1 cellular context compared by ENCODE assay signal in the genomic region with DNA sequence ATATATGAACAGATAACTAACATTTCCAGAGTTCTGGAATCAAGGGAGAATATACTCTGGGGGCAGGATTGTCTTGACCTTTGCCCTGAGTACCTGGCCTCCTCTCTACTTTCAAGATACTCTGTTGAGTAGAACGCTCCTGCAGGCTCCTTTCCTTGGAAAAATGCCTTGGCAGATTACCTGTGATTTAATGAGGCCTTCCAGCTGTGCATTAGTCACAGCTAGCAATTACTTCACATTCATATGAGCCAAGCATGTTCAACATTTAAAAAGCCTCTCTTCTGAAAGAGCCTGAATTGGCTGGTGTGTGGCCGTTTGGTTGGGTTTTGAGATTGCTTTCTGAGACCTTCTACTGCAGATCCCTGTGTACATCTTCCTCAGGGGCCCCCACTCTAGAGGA.
TF ChIP-seq lines count a peak whose summit lies in the region.

No MANE protein-coding gene starts in this region.

TF ChIP-seq in HEK293, 187 proteins besides CTCF, POLR2A, EP300 and RAD21 (continued from another document):
- TF ChIP-seq ZNF280D (tag by site-specific recombination; IDR thresholded peaks at IDR 0.05): no peak
- no peak for TF ChIP-seq ZNF223 (tag by site-specific recombination; IDR thresholded peaks at IDR 0.05)
- TF ChIP-seq ZNF664 (tag by site-specific recombination; IDR thresholded peaks at IDR 0.05): no peak
- TF ChIP-seq, protein P1, sequence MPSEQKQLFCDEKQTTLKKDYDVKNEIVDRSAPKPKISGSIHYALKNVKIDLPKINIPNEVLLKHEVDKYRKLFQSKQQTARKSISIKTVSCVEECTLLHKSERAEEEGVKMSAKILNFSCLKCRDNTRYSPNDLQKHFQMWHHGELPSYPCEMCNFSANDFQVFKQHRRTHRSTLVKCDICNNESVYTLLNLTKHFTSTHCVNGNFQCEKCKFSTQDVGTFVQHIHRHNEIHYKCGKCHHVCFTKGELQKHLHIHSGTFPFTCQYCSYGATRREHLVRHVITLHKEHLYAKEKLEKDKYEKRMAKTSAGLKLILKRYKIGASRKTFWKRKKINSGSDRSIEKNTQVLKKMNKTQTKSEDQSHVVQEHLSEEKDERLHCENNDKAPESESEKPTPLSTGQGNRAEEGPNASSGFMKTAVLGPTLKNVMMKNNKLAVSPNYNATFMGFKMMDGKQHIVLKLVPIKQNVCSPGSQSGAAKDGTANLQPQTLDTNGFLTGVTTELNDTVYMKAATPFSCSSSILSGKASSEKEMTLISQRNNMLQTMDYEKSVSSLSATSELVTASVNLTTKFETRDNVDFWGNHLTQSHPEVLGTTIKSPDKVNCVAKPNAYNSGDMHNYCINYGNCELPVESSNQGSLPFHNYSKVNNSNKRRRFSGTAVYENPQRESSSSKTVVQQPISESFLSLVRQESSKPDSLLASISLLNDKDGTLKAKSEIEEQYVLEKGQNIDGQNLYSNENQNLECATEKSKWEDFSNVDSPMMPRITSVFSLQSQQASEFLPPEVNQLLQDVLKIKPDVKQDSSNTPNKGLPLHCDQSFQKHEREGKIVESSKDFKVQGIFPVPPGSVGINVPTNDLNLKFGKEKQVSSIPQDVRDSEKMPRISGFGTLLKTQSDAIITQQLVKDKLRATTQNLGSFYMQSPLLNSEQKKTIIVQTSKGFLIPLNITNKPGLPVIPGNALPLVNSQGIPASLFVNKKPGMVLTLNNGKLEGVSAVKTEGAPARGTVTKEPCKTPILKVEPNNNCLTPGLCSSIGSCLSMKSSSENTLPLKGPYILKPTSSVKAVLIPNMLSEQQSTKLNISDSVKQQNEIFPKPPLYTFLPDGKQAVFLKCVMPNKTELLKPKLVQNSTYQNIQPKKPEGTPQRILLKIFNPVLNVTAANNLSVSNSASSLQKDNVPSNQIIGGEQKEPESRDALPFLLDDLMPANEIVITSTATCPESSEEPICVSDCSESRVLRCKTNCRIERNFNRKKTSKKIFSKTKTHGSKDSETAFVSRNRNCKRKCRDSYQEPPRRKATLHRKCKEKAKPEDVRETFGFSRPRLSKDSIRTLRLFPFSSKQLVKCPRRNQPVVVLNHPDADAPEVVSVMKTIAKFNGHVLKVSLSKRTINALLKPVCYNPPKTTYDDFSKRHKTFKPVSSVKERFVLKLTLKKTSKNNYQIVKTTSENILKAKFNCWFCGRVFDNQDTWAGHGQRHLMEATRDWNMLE (tag by site-specific recombination; conservative IDR thresholded peaks at IDR 0.05; ENCODE audit: low read depth): no peak
- TF ChIP-seq, protein P2, sequence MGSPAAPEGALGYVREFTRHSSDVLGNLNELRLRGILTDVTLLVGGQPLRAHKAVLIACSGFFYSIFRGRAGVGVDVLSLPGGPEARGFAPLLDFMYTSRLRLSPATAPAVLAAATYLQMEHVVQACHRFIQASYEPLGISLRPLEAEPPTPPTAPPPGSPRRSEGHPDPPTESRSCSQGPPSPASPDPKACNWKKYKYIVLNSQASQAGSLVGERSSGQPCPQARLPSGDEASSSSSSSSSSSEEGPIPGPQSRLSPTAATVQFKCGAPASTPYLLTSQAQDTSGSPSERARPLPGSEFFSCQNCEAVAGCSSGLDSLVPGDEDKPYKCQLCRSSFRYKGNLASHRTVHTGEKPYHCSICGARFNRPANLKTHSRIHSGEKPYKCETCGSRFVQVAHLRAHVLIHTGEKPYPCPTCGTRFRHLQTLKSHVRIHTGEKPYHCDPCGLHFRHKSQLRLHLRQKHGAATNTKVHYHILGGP (tag by site-specific recombination; IDR thresholded peaks at IDR 0.05): no peak
- TF ChIP-seq ZNF423 (tag by site-specific recombination; IDR thresholded peaks at IDR 0.05): no peak
- no peak for TF ChIP-seq GLI2 (tag by site-specific recombination; IDR thresholded peaks at IDR 0.05; ENCODE audit: borderline replicate concordance, low read depth)
- TF ChIP-seq, protein P3, sequence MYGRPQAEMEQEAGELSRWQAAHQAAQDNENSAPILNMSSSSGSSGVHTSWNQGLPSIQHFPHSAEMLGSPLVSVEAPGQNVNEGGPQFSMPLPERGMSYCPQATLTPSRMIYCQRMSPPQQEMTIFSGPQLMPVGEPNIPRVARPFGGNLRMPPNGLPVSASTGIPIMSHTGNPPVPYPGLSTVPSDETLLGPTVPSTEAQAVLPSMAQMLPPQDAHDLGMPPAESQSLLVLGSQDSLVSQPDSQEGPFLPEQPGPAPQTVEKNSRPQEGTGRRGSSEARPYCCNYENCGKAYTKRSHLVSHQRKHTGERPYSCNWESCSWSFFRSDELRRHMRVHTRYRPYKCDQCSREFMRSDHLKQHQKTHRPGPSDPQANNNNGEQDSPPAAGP (tag by site-specific recombination; IDR thresholded peaks at IDR 0.05): no peak
- no peak for TF ChIP-seq ZNF785 (tag by site-specific recombination; IDR thresholded peaks at IDR 0.05)
- no peak for TF ChIP-seq ZNF530 (tag by site-specific recombination; IDR thresholded peaks at IDR 0.05; ENCODE audit: low read depth)
- no peak for TF ChIP-seq ZNF114 (tag by site-specific recombination; IDR thresholded peaks at IDR 0.05)
- TF ChIP-seq ZNF366 (tag by site-specific recombination; conservative IDR thresholded peaks at IDR 0.05): no peak
- TF ChIP-seq, protein P4, sequence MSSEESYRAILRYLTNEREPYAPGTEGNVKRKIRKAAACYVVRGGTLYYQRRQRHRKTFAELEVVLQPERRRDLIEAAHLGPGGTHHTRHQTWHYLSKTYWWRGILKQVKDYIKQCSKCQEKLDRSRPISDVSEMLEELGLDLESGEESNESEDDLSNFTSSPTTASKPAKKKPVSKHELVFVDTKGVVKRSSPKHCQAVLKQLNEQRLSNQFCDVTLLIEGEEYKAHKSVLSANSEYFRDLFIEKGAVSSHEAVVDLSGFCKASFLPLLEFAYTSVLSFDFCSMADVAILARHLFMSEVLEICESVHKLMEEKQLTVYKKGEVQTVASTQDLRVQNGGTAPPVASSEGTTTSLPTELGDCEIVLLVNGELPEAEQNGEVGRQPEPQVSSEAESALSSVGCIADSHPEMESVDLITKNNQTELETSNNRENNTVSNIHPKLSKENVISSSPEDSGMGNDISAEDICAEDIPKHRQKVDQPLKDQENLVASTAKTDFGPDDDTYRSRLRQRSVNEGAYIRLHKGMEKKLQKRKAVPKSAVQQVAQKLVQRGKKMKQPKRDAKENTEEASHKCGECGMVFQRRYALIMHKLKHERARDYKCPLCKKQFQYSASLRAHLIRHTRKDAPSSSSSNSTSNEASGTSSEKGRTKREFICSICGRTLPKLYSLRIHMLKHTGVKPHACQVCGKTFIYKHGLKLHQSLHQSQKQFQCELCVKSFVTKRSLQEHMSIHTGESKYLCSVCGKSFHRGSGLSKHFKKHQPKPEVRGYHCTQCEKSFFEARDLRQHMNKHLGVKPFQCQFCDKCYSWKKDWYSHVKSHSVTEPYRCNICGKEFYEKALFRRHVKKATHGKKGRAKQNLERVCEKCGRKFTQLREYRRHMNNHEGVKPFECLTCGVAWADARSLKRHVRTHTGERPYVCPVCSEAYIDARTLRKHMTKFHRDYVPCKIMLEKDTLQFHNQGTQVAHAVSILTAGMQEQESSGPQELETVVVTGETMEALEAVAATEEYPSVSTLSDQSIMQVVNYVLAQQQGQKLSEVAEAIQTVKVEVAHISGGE (tag by site-specific recombination; conservative IDR thresholded peaks at IDR 0.05; ENCODE audit: low read depth): no peak
- no peak for TF ChIP-seq ZBTB7A (tag by site-specific recombination; IDR thresholded peaks at IDR 0.05; ENCODE audit: low read depth)
- no peak for TF ChIP-seq ZNF747 (tag by site-specific recombination; IDR thresholded peaks at IDR 0.05)
- TF ChIP-seq ZNF561 (tag by site-specific recombination; IDR thresholded peaks at IDR 0.05; ENCODE audit: borderline replicate concordance): 0 out of 2 replicates have a peak, but pooled peaks have one; percentile 25
- no peak for TF ChIP-seq OSR2 (tag by site-specific recombination; IDR thresholded peaks at IDR 0.05)
- TF ChIP-seq, protein P5, sequence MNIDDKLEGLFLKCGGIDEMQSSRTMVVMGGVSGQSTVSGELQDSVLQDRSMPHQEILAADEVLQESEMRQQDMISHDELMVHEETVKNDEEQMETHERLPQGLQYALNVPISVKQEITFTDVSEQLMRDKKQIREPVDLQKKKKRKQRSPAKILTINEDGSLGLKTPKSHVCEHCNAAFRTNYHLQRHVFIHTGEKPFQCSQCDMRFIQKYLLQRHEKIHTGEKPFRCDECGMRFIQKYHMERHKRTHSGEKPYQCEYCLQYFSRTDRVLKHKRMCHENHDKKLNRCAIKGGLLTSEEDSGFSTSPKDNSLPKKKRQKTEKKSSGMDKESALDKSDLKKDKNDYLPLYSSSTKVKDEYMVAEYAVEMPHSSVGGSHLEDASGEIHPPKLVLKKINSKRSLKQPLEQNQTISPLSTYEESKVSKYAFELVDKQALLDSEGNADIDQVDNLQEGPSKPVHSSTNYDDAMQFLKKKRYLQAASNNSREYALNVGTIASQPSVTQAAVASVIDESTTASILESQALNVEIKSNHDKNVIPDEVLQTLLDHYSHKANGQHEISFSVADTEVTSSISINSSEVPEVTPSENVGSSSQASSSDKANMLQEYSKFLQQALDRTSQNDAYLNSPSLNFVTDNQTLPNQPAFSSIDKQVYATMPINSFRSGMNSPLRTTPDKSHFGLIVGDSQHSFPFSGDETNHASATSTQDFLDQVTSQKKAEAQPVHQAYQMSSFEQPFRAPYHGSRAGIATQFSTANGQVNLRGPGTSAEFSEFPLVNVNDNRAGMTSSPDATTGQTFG (tag by site-specific recombination; IDR thresholded peaks at IDR 0.05; ENCODE audit: borderline replicate concordance): no peak
- TF ChIP-seq ZFP69B (tag by site-specific recombination; IDR thresholded peaks at IDR 0.05): no peak
- TF ChIP-seq FEZF1 (tag by site-specific recombination; IDR thresholded peaks at IDR 0.05): 0 out of 2 replicates have a peak, but pooled peaks have one; percentile 8
- no peak for TF ChIP-seq ZXDB (tag by site-specific recombination; IDR thresholded peaks at IDR 0.05)
- TF ChIP-seq ZIC2 (tag by site-specific recombination; IDR thresholded peaks at IDR 0.05): 0 out of 2 replicates have a peak, but pooled peaks have one; percentile 26
TF ChIP-seq in HEK293: peak in this region for 8.
